ENCODE assay signal across 16 cellular contexts in the genomic region with DNA sequence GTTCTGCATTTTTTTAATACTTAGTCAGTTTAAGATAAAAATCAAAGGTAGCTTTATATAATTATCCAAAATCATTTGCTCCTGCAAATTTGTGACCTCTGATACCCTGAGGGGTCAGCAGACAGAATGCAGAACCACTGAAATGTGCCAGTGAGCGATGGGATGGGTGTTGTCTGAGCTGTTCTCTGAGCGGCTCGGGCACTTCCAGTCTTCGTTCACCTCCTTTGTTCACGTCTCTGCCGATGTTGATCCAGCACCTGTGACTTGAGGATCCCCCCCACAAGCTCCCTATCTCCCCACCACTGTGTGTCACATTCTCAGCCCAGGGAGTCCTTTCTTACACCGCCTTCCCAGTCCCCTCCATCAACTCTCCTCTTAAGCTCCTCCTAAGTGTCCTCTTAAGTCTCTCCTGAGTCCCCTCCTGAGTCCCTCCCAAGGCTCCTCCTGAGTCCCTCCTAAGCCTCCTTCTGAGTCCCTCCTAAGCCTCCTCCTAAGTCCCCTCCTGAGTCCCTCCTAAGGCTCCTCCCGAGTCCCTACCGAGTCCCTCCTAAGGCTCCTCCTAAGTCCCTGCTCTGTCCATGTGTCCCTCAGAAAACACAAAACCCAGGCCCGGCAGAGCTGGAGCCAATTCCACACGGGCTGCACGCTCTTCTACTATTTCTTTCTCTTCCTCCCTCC. TPM values are rescaled to one million over a fixed set of nuclear protein-coding genes. Genes with fewer than 3 reads are reported as not detected.
DNase-seq lines count a peak whose midpoint lies in the region; ATAC-seq and TF ChIP-seq lines count a peak whose summit lies in the region.
"Had no signal": no experiment of that assay in that cellular context is flagged by ENCODE, and none has a peak within 500 bp of the region (broad histone marks: within the 10 kb centered on the region; RNA-seq: fewer than 3 reads in every experiment).

No MANE protein-coding gene starts in this region.

- peak overlapping the region; percentile 10 to 88 (median 59) for H3K27ac Mint-ChIP-seq in CD4-positive, alpha-beta memory T cell
- H3K27ac Mint-ChIP-seq in HFFc6: 0 out of 2 replicates have a peak overlapping the region, but pooled peaks have one; percentile 3
- peak overlapping the region; percentile 81 to 83 for H3K27ac Mint-ChIP-seq in activated naive CD4-positive, alpha-beta T cell treated with anti-CD3 and anti-CD28 coated beads, Interleukin-2, amount 50 U/mL, for 72 hours
- H3K27ac Mint-ChIP-seq in naive thymus-derived CD4-positive, alpha-beta T cell: peak overlapping the region in 5 of 9 donors; percentile 36 to 79 (median 54)

- CTCF ChIA-PET in CD4-positive, alpha-beta memory T cell (lab: Charles Lee; ENCODE audit: partially characterized antibody): interaction anchor here (0.7 to 1.5 kb wide), 2 partner anchors 20 to 112 kb away, joined by 3 to 4 read pairs; no protein-coding TSS in a partner anchor
- CTCF ChIA-PET in naive thymus-derived CD4-positive, alpha-beta T cell (lab: Charles Lee): interaction anchor here (0.6 to 0.8 kb wide), 2 partner anchors 42 to 253 kb away, joined by 3 read pairs; no protein-coding TSS in a partner anchor
- CTCF ChIA-PET in GM10248 (lab: Yijun Ruan, JAX): interaction anchor here (0.8 to 1.8 kb wide), 5 partner anchors 10 to 111 kb away, joined by 3 to 4 read pairs (median 3); no protein-coding TSS in a partner anchor

- no peak for TF ChIP-seq CTCF in HFFc6 (IDR thresholded peaks at IDR 0.05)
- no peak for TF ChIP-seq CTCF in GM10248 (IDR thresholded peaks at IDR 0.05; ENCODE audit: control extremely low read depth, extremely low read depth, low read depth, missing control alignments)

- no peaks in the 10 kb centered on the region for H3K27me3 ChIP-seq in CD4-positive, alpha-beta memory T cell (ENCODE audit: insufficient read depth, low read length)
- H3K27me3 ChIP-seq in naive thymus-derived CD4-positive, alpha-beta T cell (ENCODE audit: control insufficient read depth in 2 of 2, insufficient read depth in 2 of 2, low read length in 2 of 2): no peaks in the 10 kb centered on the region

- H3K4me3 ChIP-seq in CD4-positive, alpha-beta memory T cell (ENCODE audit: low read length in 2 of 2): no peak overlapping the region
- no peak overlapping the region for H3K4me3 ChIP-seq in naive thymus-derived CD4-positive, alpha-beta T cell (ENCODE audit: low read length)
- H3K4me3 ChIP-seq: coronary artery, lower lobe of right lung had no signal

- intact Hi-C loops in CD4-positive, alpha-beta memory T cell (cut with micrococcal nuclease): no loop called here
- intact Hi-C loops in naive thymus-derived CD4-positive, alpha-beta T cell (cut with micrococcal nuclease): no loop called here

- POLR2A ChIA-PET in CD4-positive, alpha-beta memory T cell (lab: Charles Lee; ENCODE audit: partially characterized antibody): no interaction called here
- POLR2A ChIA-PET in naive thymus-derived CD4-positive, alpha-beta T cell (lab: Charles Lee): interaction anchor here (0.6 to 0.7 kb wide), 3 partner anchors 10 to 23 kb away, joined by 3 to 4 read pairs (median 4); no protein-coding TSS in a partner anchor
- POLR2A ChIA-PET in GM10248 (lab: Yijun Ruan, JAX): no interaction called here

- peak in 1 of 2 donors; percentile 30 for ATAC-seq in activated naive CD4-positive, alpha-beta T cell treated with anti-CD3 and anti-CD28 coated beads, Interleukin-2, amount 50 U/mL, for 72 hours
- no peak for ATAC-seq in naive thymus-derived CD4-positive, alpha-beta T cell
- no peak for ATAC-seq in HG02970 (IDR thresholded peaks at IDR 0.05; ENCODE audit: low FRiP score, unreplicated experiment)
- ATAC-seq: lower lobe of right lung had no signal

- peaks cover 92% of the 10 kb centered on the region for H3K36me3 ChIP-seq in CD4-positive, alpha-beta memory T cell (ENCODE audit: insufficient read depth, low read length)
- H3K36me3 ChIP-seq in naive thymus-derived CD4-positive, alpha-beta T cell (ENCODE audit: control insufficient read depth in 2 of 3, insufficient read depth in 3 of 3, low read length in 3 of 3): peaks cover 38 to 96% (median 61%) of the 10 kb centered on the region in 3 experiments

- no peak overlapping the region for H3K4me3 Mint-ChIP-seq in CD4-positive, alpha-beta memory T cell
- H3K4me3 Mint-ChIP-seq in HFFc6: no peak overlapping the region
- no peak overlapping the region for H3K4me3 Mint-ChIP-seq in naive thymus-derived CD4-positive, alpha-beta T cell

- H3K4me1 Mint-ChIP-seq in CD4-positive, alpha-beta memory T cell: peaks cover 0 to 4% (median 1%) of the 10 kb centered on the region in 4 donors
- no peaks in the 10 kb centered on the region for H3K4me1 Mint-ChIP-seq in HFFc6 (ENCODE audit: low read depth)
- peaks cover 0 to 11% (median 0%) of the 10 kb centered on the region in 7 donors for H3K4me1 Mint-ChIP-seq in naive thymus-derived CD4-positive, alpha-beta T cell

- peaks cover 58 to 63% of the 10 kb centered on the region in 2 donors for H3K36me3 Mint-ChIP-seq in CD4-positive, alpha-beta memory T cell
- H3K36me3 Mint-ChIP-seq in HFFc6 (ENCODE audit: low read depth): peaks cover 60% of the 10 kb centered on the region
- peaks cover 29 to 77% of the 10 kb centered on the region in 2 donors for H3K36me3 Mint-ChIP-seq in activated naive CD4-positive, alpha-beta T cell treated with anti-CD3 and anti-CD28 coated beads, Interleukin-2, amount 50 U/mL, for 72 hours
- peaks cover 13 to 66% (median 42%) of the 10 kb centered on the region in 5 donors for H3K36me3 Mint-ChIP-seq in naive thymus-derived CD4-positive, alpha-beta T cell

- H3K9me3 ChIP-seq in CD4-positive, alpha-beta memory T cell (ENCODE audit: control insufficient read depth in 1 of 2, low read length in 2 of 2): peaks cover 0 to 1% of the 10 kb centered on the region in 2 donors
- H3K9me3 ChIP-seq in naive thymus-derived CD4-positive, alpha-beta T cell (ENCODE audit: control insufficient read depth in 2 of 3, low read length in 3 of 3): peaks cover 0 to 8% (median 0%) of the 10 kb centered on the region in 3 experiments

- no peaks in the 10 kb centered on the region for H3K4me1 ChIP-seq in CD4-positive, alpha-beta memory T cell (ENCODE audit: insufficient read depth, low read length)
- H3K4me1 ChIP-seq in naive thymus-derived CD4-positive, alpha-beta T cell (ENCODE audit: control insufficient read depth in 2 of 2, insufficient read depth in 2 of 2, low read length in 2 of 2): no peaks in the 10 kb centered on the region
- H3K4me1 ChIP-seq: lower lobe of right lung had no signal

- H3K27me3 Mint-ChIP-seq in CD4-positive, alpha-beta memory T cell: no peaks in the 10 kb centered on the region
- peaks cover 8% of the 10 kb centered on the region for H3K27me3 Mint-ChIP-seq in HFFc6 (ENCODE audit: insufficient read depth)
- no peaks in the 10 kb centered on the region for H3K27me3 Mint-ChIP-seq in naive thymus-derived CD4-positive, alpha-beta T cell

- DNase-seq in CD4-positive, alpha-beta memory T cell: no peak
- DNase-seq in HFFc6 (no peak), GM10248 (ENCODE audit: extremely low spot score) (no peak), SW 1271 (lab: John Stamatoyannopoulos, UW) (no peak), amygdala (lab: John Stamatoyannopoulos, UW) (no peak)
- no peak for DNase-seq in activated naive CD4-positive, alpha-beta T cell treated with anti-CD3 and anti-CD28 coated beads, Interleukin-2, amount 50 U/mL, for 72 hours (ENCODE audit: low spot score in 2 of 2)
- no peak for DNase-seq in naive thymus-derived CD4-positive, alpha-beta T cell
- DNase-seq: AML-193, GOT3, IMR-90, lower lobe of right lung, NCI-H2029, NCI-H526 treated with DMSO at 0.1 percent for 48 hours had no signal

- peaks cover 0 to 7% (median 3%) of the 10 kb centered on the region in 8 donors for H3K9me3 Mint-ChIP-seq in CD4-positive, alpha-beta memory T cell
- peaks cover 8% of the 10 kb centered on the region for H3K9me3 Mint-ChIP-seq in HFFc6
- H3K9me3 Mint-ChIP-seq in activated naive CD4-positive, alpha-beta T cell treated with anti-CD3 and anti-CD28 coated beads, Interleukin-2, amount 50 U/mL, for 72 hours: no peaks in the 10 kb centered on the region
- peaks cover 0 to 9% (median 4%) of the 10 kb centered on the region in 11 donors for H3K9me3 Mint-ChIP-seq in naive thymus-derived CD4-positive, alpha-beta T cell

- H3K27ac ChIP-seq in CD4-positive, alpha-beta memory T cell (ENCODE audit: low read depth, low read length): no peak overlapping the region
- no peak overlapping the region for H3K27ac ChIP-seq in naive thymus-derived CD4-positive, alpha-beta T cell (ENCODE audit: low read depth, low read length)
- H3K27ac ChIP-seq: coronary artery, epithelial cell of prostate, lower lobe of right lung had no signal

RNA-seq across cellular contexts. Expression of gene RNF213, which starts 47.5 kb away (rescaled TPM):
- 100 to 1,000 TPM; 367 to 399 TPM for total RNA-seq in CD4-positive, alpha-beta memory T cell
- 10 to 100 TPM; 11.2 to 67.9 TPM for polyA plus RNA-seq in CD4-positive, alpha-beta memory T cell
- total RNA-seq in HFFc6 (2021; fragmentation: NEBNext Ultra II Directional; extraction: Animal tissue kit (Norgen Biotek cat#: 25700)): 10 to 100 TPM; 42.0 to 51.6 (median 48.3) TPM
- total RNA-seq in activated naive CD4-positive, alpha-beta T cell treated with anti-CD3 and anti-CD28 coated beads, Interleukin-2, amount 50 U/mL, for 72 hours: 100 to 1,000 TPM; 415 to 602 TPM
- total RNA-seq in naive thymus-derived CD4-positive, alpha-beta T cell: 100 to 1,000 TPM; 317 to 775 (median 426) TPM
- 10 to 100 TPM; 33.3 to 49.6 TPM for polyA plus RNA-seq in naive thymus-derived CD4-positive, alpha-beta T cell

Comparison
In these comparisons a context has a peak if more than half of its experiments do, and no peak if none do; other contexts are left out.
1. H3K27ac Mint-ChIP-seq: peak in every context shown above with its lines; median percentile 82 in activated naive CD4-positive, alpha-beta T cell treated with anti-CD3 and anti-CD28 coated beads, Interleukin-2, amount 50 U/mL, for 72 hours; 59 in CD4-positive, alpha-beta memory T cell; 54 in naive thymus-derived CD4-positive, alpha-beta T cell; 3 in HFFc6.
2. RNA of gene RNF213, which starts 47.5 kb away (total RNA-seq): 415 to 602 TPM in activated naive CD4-positive, alpha-beta T cell treated with anti-CD3 and anti-CD28 coated beads, Interleukin-2, amount 50 U/mL, for 72 hours, 317 to 775 TPM in naive thymus-derived CD4-positive, alpha-beta T cell and 367 to 399 TPM in CD4-positive, alpha-beta memory T cell; 42.0 to 51.6 TPM in HFFc6; every median in the first group is over 4 times any median in the second.